Comparison of ENCODE assay signal across 16 cellular contexts in genomic region chr7:47498229-47499056, GRCh38.
DNase-seq lines count a peak whose midpoint lies in the region; ATAC-seq and TF ChIP-seq lines count a peak whose summit lies in the region.
"Had no signal": no experiment of that assay in that cellular context is flagged by ENCODE, and none has a peak within 500 bp of the region (broad histone marks: within the 10 kb centered on the region; RNA-seq: fewer than 3 reads in every experiment).

No MANE protein-coding gene starts in this region.

- H3K27me3 ChIP-seq in OCI-LY1 (ENCODE audit: insufficient read depth, low read length) = no peaks in the 10 kb centered on the region
- no peaks in the 10 kb centered on the region for H3K27me3 ChIP-seq in colonic mucosa
- H3K27me3 ChIP-seq in upper lobe of right lung = no peaks in the 10 kb centered on the region
- H3K27me3 ChIP-seq: MG63 had no signal

- H3K27ac ChIP-seq in OCI-LY1 (ENCODE audit: low read depth, low read length, poor library complexity, severe bottlenecking) = peak overlapping the region; percentile 97
- H3K27ac ChIP-seq in colonic mucosa = peak overlapping the region; percentile 53
- peak overlapping the region; percentile 2 for H3K27ac ChIP-seq in upper lobe of right lung

- no peaks in the 10 kb centered on the region for H3K9me2 ChIP-seq in OCI-LY1 (ENCODE audit: low read depth, low read length)

- H3K9me3 Mint-ChIP-seq in nephron progenitor cell = peaks cover 4% of the 10 kb centered on the region

- H3K4me1 Mint-ChIP-seq in nephron progenitor cell = peaks cover 98% of the 10 kb centered on the region

- H3K27ac Mint-ChIP-seq in nephron progenitor cell = peak overlapping the region; percentile 97

- H3K9ac ChIP-seq in OCI-LY1 (ENCODE audit: low read length) (peak overlapping the region; percentile 71), colonic mucosa (ENCODE audit: low read depth in 2 of 2, low read length in 2 of 2) (peak overlapping the region in 1 of 2 donors; percentile 42)

- H2AFZ ChIP-seq in OCI-LY1 (ENCODE audit: low read length) = no peak overlapping the region

- H3K36me3 ChIP-seq in OCI-LY1 (ENCODE audit: insufficient read depth, low read length) = peaks cover 7% of the 10 kb centered on the region; the same call in 1 of the 2 replicates
- no peaks in the 10 kb centered on the region for H3K36me3 ChIP-seq in colonic mucosa
- no peaks in the 10 kb centered on the region for H3K36me3 ChIP-seq in upper lobe of right lung
- H3K36me3 ChIP-seq: MG63 had no signal

- no peak overlapping the region for H3K4me3 Mint-ChIP-seq in nephron progenitor cell

- TF ChIP-seq CTCF in OCI-LY1 (IDR thresholded peaks at IDR 0.05; ENCODE audit: low read length) = no peak
- TF ChIP-seq CTCF in colonic mucosa (IDR thresholded peaks at IDR 0.05) = no peak
- no peak for TF ChIP-seq CTCF in nephron progenitor cell (IDR thresholded peaks at IDR 0.05)
- no peak for TF ChIP-seq CTCF in upper lobe of right lung (IDR thresholded peaks at IDR 0.05)

- no peaks in the 10 kb centered on the region for H3K9me3 ChIP-seq in OCI-LY1 (ENCODE audit: low read length)
- no peaks in the 10 kb centered on the region for H3K9me3 ChIP-seq in colonic mucosa
- H3K9me3 ChIP-seq in upper lobe of right lung = no peaks in the 10 kb centered on the region
- H3K9me3 ChIP-seq: MG63 had no signal

- H3K4me2 ChIP-seq in OCI-LY1 (ENCODE audit: low read length) = peak overlapping the region; percentile 71

- intact Hi-C loops in colonic mucosa (cut with DNase I) (no loop called here), upper lobe of right lung (cut with DNase I) (no loop called here)

- DNase-seq in colonic mucosa (peak; percentile 85), nephron progenitor cell (no peak), upper lobe of right lung (peak; percentile 61), GDM1 (lab: John Stamatoyannopoulos, UW) (no peak), anterior cingulate cortex (lab: John Stamatoyannopoulos, UW) (no peak), EL (no peak)
- DNase-seq: activated CD4-positive, alpha-beta T cell treated with anti-CD3 and anti-CD28 coated beads for 4 hours; activated T-cell treated with anti-CD3 and anti-CD28 coated beads, Interleukin-2, amount 50 U/mL, for 48 hours; effector CD4-positive, alpha-beta T cell; H7; mammary epithelial cell; MG63; stimulated activated CD8-positive, alpha-beta memory T cell treated with anti-CD3 and anti-CD28 coated beads, Interleukin-4, amount 100 ng/mL, for 48 hours; T-helper 1 cell had no signal

- no peaks in the 10 kb centered on the region for H4K20me1 ChIP-seq in OCI-LY1 (ENCODE audit: insufficient read depth, low read length)

- peaks cover 16% of the 10 kb centered on the region for H3K79me2 ChIP-seq in OCI-LY1 (ENCODE audit: insufficient read depth, low read length)

- H3K4me3 ChIP-seq in OCI-LY1 (ENCODE audit: low read depth, low read length, poor library complexity, severe bottlenecking) (peak overlapping the region; percentile 52), colonic mucosa (no peak overlapping the region), upper lobe of right lung (no peak overlapping the region)
- H3K4me3 ChIP-seq: MG63 had no signal

- no peaks in the 10 kb centered on the region; the same call in 1 of the 2 replicates for H3F3A ChIP-seq in OCI-LY1 (ENCODE audit: insufficient read depth, low read length)

- peaks cover 12% of the 10 kb centered on the region for H3K36me3 Mint-ChIP-seq in nephron progenitor cell (ENCODE audit: low read depth)

- H3K4me1 ChIP-seq in OCI-LY1 (ENCODE audit: insufficient read depth, low read length, severe bottlenecking) = peaks cover 98% of the 10 kb centered on the region
- peaks cover 30% of the 10 kb centered on the region for H3K4me1 ChIP-seq in colonic mucosa
- H3K4me1 ChIP-seq in upper lobe of right lung = peaks cover 61% of the 10 kb centered on the region

- H3K27me3 Mint-ChIP-seq in nephron progenitor cell (ENCODE audit: low read depth, poor library complexity) = peaks cover 3% of the 10 kb centered on the region

- ATAC-seq in upper lobe of right lung (no peak), HG03342 (IDR thresholded peaks at IDR 0.05; ENCODE audit: unreplicated experiment) (no peak)

Comparison
In these comparisons a context has a peak if more than half of its experiments do, and no peak if none do; other contexts are left out.
1. H3K27ac ChIP-seq: peak in every context shown above with its lines; median percentile 97 in OCI-LY1; 53 in colonic mucosa; 2 in upper lobe of right lung.
2. DNase-seq: peak in colonic mucosa (single experiment) and upper lobe of right lung (single experiment); none in nephron progenitor cell (single experiment), GDM1 (single experiment), anterior cingulate cortex (0 of 58) and EL (single experiment).